In genomic region chr20:62898093-62898964, GRCh38 we compare ENCODE assay signal across 16 cellular contexts. TPM values are rescaled to one million over a fixed set of nuclear protein-coding genes. Genes with fewer than 3 reads are reported as not detected.
DNase-seq lines count a peak whose midpoint lies in the region; ATAC-seq and TF ChIP-seq lines count a peak whose summit lies in the region.
"Had no signal": no experiment of that assay in that cellular context is flagged by ENCODE, and none has a peak within 500 bp of the region (broad histone marks: within the 10 kb centered on the region; RNA-seq: fewer than 3 reads in every experiment).

No MANE protein-coding gene starts in this region.

- no peaks in the 10 kb centered on the region for H3K27me3 Mint-ChIP-seq in activated CD8-positive, alpha-beta memory T cell treated with anti-CD3 and anti-CD28 coated beads, Interleukin-2, amount 10 ng/mL, durations not matched to agents 7 days and 5 days
- H3K27me3 Mint-ChIP-seq in endothelial cell (ENCODE audit: unreplicated experiment): peaks cover 11% of the 10 kb centered on the region

- peaks cover 60% of the 10 kb centered on the region for H3K36me3 ChIP-seq in RWPE2 (ENCODE audit: low read depth)

- H3K36me3 Mint-ChIP-seq in activated CD8-positive, alpha-beta memory T cell treated with anti-CD3 and anti-CD28 coated beads, Interleukin-2, amount 10 ng/mL, durations not matched to agents 7 days and 5 days: peaks cover 28% of the 10 kb centered on the region
- peaks cover 23% of the 10 kb centered on the region for H3K36me3 Mint-ChIP-seq in endothelial cell (ENCODE audit: low read depth, unreplicated experiment)
- peaks cover 87% of the 10 kb centered on the region for H3K36me3 Mint-ChIP-seq in stimulated activated effector memory CD8-positive, alpha-beta T cell treated with anti-CD3 and anti-CD28 coated beads, Interleukin-12 subunit alpha, Interleukin-12 subunit beta, amount 100 ng/mL, for 72 hours

- no peak overlapping the region for H3K27ac ChIP-seq in RWPE2 (ENCODE audit: poor library complexity, severe bottlenecking)
- H3K27ac ChIP-seq: spleen had no signal

- TF ChIP-seq CTCF in RWPE2 (IDR thresholded peaks at IDR 0.05; ENCODE audit: poor library complexity, severe bottlenecking) (no peak), endothelial cell (IDR thresholded peaks at IDR 0.05; ENCODE audit: unreplicated experiment) (no peak)

- H3K4me3 Mint-ChIP-seq in activated CD8-positive, alpha-beta memory T cell treated with anti-CD3 and anti-CD28 coated beads, Interleukin-2, amount 10 ng/mL, durations not matched to agents 7 days and 5 days: no peak overlapping the region
- H3K4me3 Mint-ChIP-seq in endothelial cell (ENCODE audit: unreplicated experiment): peak overlapping the region; percentile 45
- H3K4me3 Mint-ChIP-seq in stimulated activated effector memory CD8-positive, alpha-beta T cell treated with anti-CD3 and anti-CD28 coated beads, Interleukin-12 subunit alpha, Interleukin-12 subunit beta, amount 100 ng/mL, for 72 hours: peak overlapping the region; percentile 47

- ATAC-seq in activated CD8-positive, alpha-beta memory T cell treated with anti-CD3 and anti-CD28 coated beads, Interleukin-2, amount 10 ng/mL, durations not matched to agents 7 days and 5 days: no peak
- ATAC-seq in RWPE2 (ENCODE audit: low read depth): no peak
- ATAC-seq in stimulated activated effector memory CD8-positive, alpha-beta T cell treated with anti-CD3 and anti-CD28 coated beads, Interleukin-12 subunit alpha, Interleukin-12 subunit beta, amount 100 ng/mL, for 72 hours: no peak

- CTCF ChIA-PET in activated CD8-positive, alpha-beta memory T cell treated with anti-CD3 and anti-CD28 coated beads, Interleukin-2, amount 10 ng/mL, durations not matched to agents 7 days and 5 days (lab: Charles Lee): interaction anchor here (0.9 to 13.9 kb wide), 12 partner anchors 8 to 113 kb away, joined by 3 to 268 read pairs (median 6); partner anchors contain the start of gene DIDO1

- no peaks in the 10 kb centered on the region for H3K9me3 Mint-ChIP-seq in activated CD8-positive, alpha-beta memory T cell treated with anti-CD3 and anti-CD28 coated beads, Interleukin-2, amount 10 ng/mL, durations not matched to agents 7 days and 5 days (ENCODE audit: low read depth)
- no peaks in the 10 kb centered on the region for H3K9me3 Mint-ChIP-seq in endothelial cell (ENCODE audit: unreplicated experiment)
- no peaks in the 10 kb centered on the region for H3K9me3 Mint-ChIP-seq in stimulated activated effector memory CD8-positive, alpha-beta T cell treated with anti-CD3 and anti-CD28 coated beads, Interleukin-12 subunit alpha, Interleukin-12 subunit beta, amount 100 ng/mL, for 72 hours

- peaks cover 37% of the 10 kb centered on the region for H3K4me1 Mint-ChIP-seq in activated CD8-positive, alpha-beta memory T cell treated with anti-CD3 and anti-CD28 coated beads, Interleukin-2, amount 10 ng/mL, durations not matched to agents 7 days and 5 days
- peaks cover 17% of the 10 kb centered on the region for H3K4me1 Mint-ChIP-seq in endothelial cell (ENCODE audit: unreplicated experiment)
- peaks cover 36% of the 10 kb centered on the region for H3K4me1 Mint-ChIP-seq in stimulated activated effector memory CD8-positive, alpha-beta T cell treated with anti-CD3 and anti-CD28 coated beads, Interleukin-12 subunit alpha, Interleukin-12 subunit beta, amount 100 ng/mL, for 72 hours

- peak overlapping the region; percentile 71 for H3K27ac Mint-ChIP-seq in activated CD8-positive, alpha-beta memory T cell treated with anti-CD3 and anti-CD28 coated beads, Interleukin-2, amount 10 ng/mL, durations not matched to agents 7 days and 5 days
- no peak overlapping the region for H3K27ac Mint-ChIP-seq in endothelial cell (ENCODE audit: unreplicated experiment)
- peak overlapping the region; percentile 37 for H3K27ac Mint-ChIP-seq in stimulated activated effector memory CD8-positive, alpha-beta T cell treated with anti-CD3 and anti-CD28 coated beads, Interleukin-12 subunit alpha, Interleukin-12 subunit beta, amount 100 ng/mL, for 72 hours

- no peak for DNase-seq in activated CD8-positive, alpha-beta memory T cell treated with anti-CD3 and anti-CD28 coated beads, Interleukin-2, amount 10 ng/mL, durations not matched to agents 7 days and 5 days
- no peak for DNase-seq in activated CD8-positive, alpha-beta memory T cell treated with anti-CD3 and anti-CD28 coated beads for 24 hours
- peak; percentile 77 for DNase-seq in RWPE2 (ENCODE audit: low spot score)
- DNase-seq in endothelial cell (ENCODE audit: low spot score): no peak
- DNase-seq in stimulated activated effector memory CD8-positive, alpha-beta T cell treated with anti-CD3 and anti-CD28 coated beads, Interleukin-12 subunit alpha, Interleukin-12 subunit beta, amount 100 ng/mL, for 72 hours (ENCODE audit: low spot score in 2 of 2): no peak
- no peak for DNase-seq in GM19238 (ENCODE audit: insufficient read length, low spot score)
- DNase-seq in D341Med (ENCODE audit: low spot score): no peak
- DNase-seq in SIG-M5 (lab: John Stamatoyannopoulos, UW): no peak
- DNase-seq: activated CD8-positive, alpha-beta memory T cell treated with anti-CD3 and anti-CD28 coated beads, Interleukin-2, amount 50 U/mL, for 4 hours; DMS153; KG1; NCI-H1694; occipital lobe; Right ventricle myocardium superior had no signal

- peaks cover 15% of the 10 kb centered on the region for H3K4me1 ChIP-seq in RWPE2 (ENCODE audit: insufficient read depth, poor library complexity, severe bottlenecking)

- H3K9me3 ChIP-seq in RWPE2 (ENCODE audit: severe bottlenecking): no peaks in the 10 kb centered on the region
- H3K9me3 ChIP-seq: spleen had no signal

- H3K4me3 ChIP-seq in RWPE2 (ENCODE audit: severe bottlenecking): no peak overlapping the region
- H3K4me3 ChIP-seq: dorsolateral prefrontal cortex, spleen had no signal

- H3K27me3 ChIP-seq in RWPE2 (ENCODE audit: insufficient read depth, poor library complexity, severe bottlenecking): no peaks in the 10 kb centered on the region
- H3K27me3 ChIP-seq: dorsolateral prefrontal cortex, spleen had no signal

RNA-seq across cellular contexts. Expression of gene DIDO1, which starts 28.0 kb away (rescaled TPM):
- 10 to 100 TPM; 64.6 to 87.0 TPM for total RNA-seq in activated CD8-positive, alpha-beta memory T cell treated with anti-CD3 and anti-CD28 coated beads, Interleukin-2, amount 10 ng/mL, durations not matched to agents 7 days and 5 days
- 61.0 TPM for total RNA-seq in endothelial cell (ENCODE audit: unreplicated experiment)

RNA-seq across cellular contexts. Expression of gene TCFL5, which starts 36.7 kb away (rescaled TPM):
- 1 to 10 TPM; 6.6 to 6.7 TPM for total RNA-seq in activated CD8-positive, alpha-beta memory T cell treated with anti-CD3 and anti-CD28 coated beads, Interleukin-2, amount 10 ng/mL, durations not matched to agents 7 days and 5 days
- 30.9 TPM for total RNA-seq in endothelial cell (ENCODE audit: unreplicated experiment)

RNA-seq across cellular contexts. Expression of gene GID8, which starts 39.6 kb away (rescaled TPM):
- total RNA-seq in activated CD8-positive, alpha-beta memory T cell treated with anti-CD3 and anti-CD28 coated beads, Interleukin-2, amount 10 ng/mL, durations not matched to agents 7 days and 5 days: 10 to 100 TPM; 29.8 to 36.8 TPM
- total RNA-seq in endothelial cell (ENCODE audit: unreplicated experiment): 45.0 TPM

RNA-seq across cellular contexts. Expression of gene SLC17A9, which starts 54.2 kb away (rescaled TPM):
- 10 to 100 TPM; 26.1 to 34.1 TPM for total RNA-seq in activated CD8-positive, alpha-beta memory T cell treated with anti-CD3 and anti-CD28 coated beads, Interleukin-2, amount 10 ng/mL, durations not matched to agents 7 days and 5 days
- total RNA-seq in endothelial cell (ENCODE audit: unreplicated experiment): 7.0 TPM
